Comparison of ENCODE assay signal across 8 cellular contexts in the genomic region with DNA sequence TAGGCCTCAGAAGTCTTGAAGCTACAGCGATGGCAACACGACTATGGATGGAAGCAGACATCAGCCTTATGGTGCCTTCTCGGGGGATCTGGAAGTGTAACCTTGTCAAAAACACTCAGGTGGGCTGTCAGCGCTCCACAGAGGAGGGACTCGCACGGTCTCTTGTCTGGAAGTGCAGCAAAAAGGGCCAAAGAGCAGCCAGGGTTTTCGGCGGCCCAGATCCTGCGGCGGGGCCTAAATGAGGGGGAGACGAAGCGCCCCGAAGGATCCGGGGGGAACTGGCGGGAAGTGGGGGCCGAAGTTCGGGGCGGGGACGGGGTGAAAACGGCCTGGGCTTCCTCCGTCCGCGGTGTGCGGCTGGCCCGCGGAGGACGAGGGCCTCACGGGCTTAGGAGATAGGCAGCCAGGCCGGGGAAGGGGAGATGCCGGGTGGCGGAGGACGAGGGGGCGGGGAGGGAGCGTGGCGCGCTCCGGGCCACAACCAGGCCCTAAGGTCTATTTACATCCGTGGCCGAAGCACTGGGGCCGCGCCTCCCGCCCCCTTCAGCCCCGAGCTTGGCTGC. TPM values are rescaled to one million over a fixed set of nuclear protein-coding genes. Genes with fewer than 3 reads are reported as not detected.
DNase-seq lines count a peak whose midpoint lies in the region; ATAC-seq and TF ChIP-seq lines count a peak whose summit lies in the region.

No MANE protein-coding gene starts in this region.

- peaks cover 53% of the 10 kb centered on the region for H3K4me1 Mint-ChIP-seq in activated naive CD8-positive, alpha-beta T cell treated with anti-CD3 and anti-CD28 coated beads, Interleukin-2, amount 10 ng/mL, durations not matched to agents 7 days and 5 days

- H3K4me3 Mint-ChIP-seq in activated naive CD8-positive, alpha-beta T cell treated with anti-CD3 and anti-CD28 coated beads, Interleukin-2, amount 10 ng/mL, durations not matched to agents 7 days and 5 days: peak overlapping the region; percentile 98

- H3K4me3 ChIP-seq in BLaER1: peak overlapping the region; percentile 100
- H3K4me3 ChIP-seq in thyroid gland (replicated peaks in 1 of 3): peak overlapping the region; percentile 73 to 99 (median 97)

- peaks cover 26% of the 10 kb centered on the region for H3K36me3 Mint-ChIP-seq in activated naive CD8-positive, alpha-beta T cell treated with anti-CD3 and anti-CD28 coated beads, Interleukin-2, amount 10 ng/mL, durations not matched to agents 7 days and 5 days

- H3K9ac ChIP-seq in BLaER1: peak overlapping the region; percentile 98

- H3K4me1 ChIP-seq in BLaER1 (peaks cover 70% of the 10 kb centered on the region), thyroid gland (peaks cover 29 to 44% of the 10 kb centered on the region in 2 donors)

- H3K27ac ChIP-seq in BLaER1 (peak overlapping the region; percentile 96), thyroid gland (peak overlapping the region; percentile 83 to 95 (median 93))

- H3K27me3 ChIP-seq in BLaER1: no peaks in the 10 kb centered on the region
- no peaks in the 10 kb centered on the region for H3K27me3 ChIP-seq in thyroid gland

- H3K27me3 Mint-ChIP-seq in activated naive CD8-positive, alpha-beta T cell treated with anti-CD3 and anti-CD28 coated beads, Interleukin-2, amount 10 ng/mL, durations not matched to agents 7 days and 5 days: no peaks in the 10 kb centered on the region

- ATAC-seq in HG02759 (IDR thresholded peaks at IDR 0.05; ENCODE audit: unreplicated experiment) (peak; percentile 12), left colon (peak; percentile 29), GM21528 (IDR thresholded peaks at IDR 0.05; ENCODE audit: low FRiP score, unreplicated experiment) (no peak), HG02588 (IDR thresholded peaks at IDR 0.05; ENCODE audit: unreplicated experiment) (no peak)
- no peak for ATAC-seq in activated naive CD8-positive, alpha-beta T cell treated with anti-CD3 and anti-CD28 coated beads, Interleukin-2, amount 10 ng/mL, durations not matched to agents 7 days and 5 days (ENCODE audit: low read depth)

- H3K36me3 ChIP-seq in BLaER1 (peaks cover 51% of the 10 kb centered on the region), thyroid gland (peaks cover 0 to 4% of the 10 kb centered on the region in 2 donors)

- H3K9me3 Mint-ChIP-seq in activated naive CD8-positive, alpha-beta T cell treated with anti-CD3 and anti-CD28 coated beads, Interleukin-2, amount 10 ng/mL, durations not matched to agents 7 days and 5 days: no peaks in the 10 kb centered on the region

- H3K4me2 ChIP-seq in BLaER1: peak overlapping the region; percentile 99

- H3K9me3 ChIP-seq in BLaER1: no peaks in the 10 kb centered on the region
- no peaks in the 10 kb centered on the region for H3K9me3 ChIP-seq in thyroid gland

- intact Hi-C loops in left colon (cut with DNase I, micrococcal nuclease) (no loop called here), thyroid gland (cut with DNase I) (no loop called here)

- peak overlapping the region; percentile 95 for H3K27ac Mint-ChIP-seq in activated naive CD8-positive, alpha-beta T cell treated with anti-CD3 and anti-CD28 coated beads, Interleukin-2, amount 10 ng/mL, durations not matched to agents 7 days and 5 days

- POLR2A ChIA-PET in activated naive CD8-positive, alpha-beta T cell treated with anti-CD3 and anti-CD28 coated beads, Interleukin-2, amount 10 ng/mL, durations not matched to agents 7 days and 5 days (lab: Charles Lee): interaction anchor here (0.8 to 2.6 kb wide), 11 partner anchors 11 to 149 kb away, joined by 3 to 10 read pairs (median 4); partner anchors contain the start of genes NDUFA11 and VMAC

- 0 to 1% methylated on average over 6 to 34 of the region's 43 CpGs for WGBS in thyroid gland, 2 donors

- no peak for TF ChIP-seq CTCF in thyroid gland (IDR thresholded peaks at IDR 0.05)

- TF ChIP-seq POLR2A in thyroid gland (IDR thresholded peaks at IDR 0.05): no peak

- DNase-seq in activated naive CD8-positive, alpha-beta T cell treated with anti-CD3 and anti-CD28 coated beads, Interleukin-2, amount 10 ng/mL, durations not matched to agents 7 days and 5 days: no peak
- DNase-seq in left colon (no peak), thyroid gland (no peak), NCI-H524 treated with DMSO at 0.1 percent for 48 hours (lab: John Stamatoyannopoulos, UW) (no peak)

- H4K20me1 ChIP-seq in BLaER1: peaks cover 54% of the 10 kb centered on the region

RNA-seq across cellular contexts. Expression of gene RANBP3, which starts 0.6 kb away (rescaled TPM):
- 100 to 1,000 TPM; 104 to 108 TPM for total RNA-seq in activated naive CD8-positive, alpha-beta T cell treated with anti-CD3 and anti-CD28 coated beads, Interleukin-2, amount 10 ng/mL, durations not matched to agents 7 days and 5 days
- total RNA-seq in left colon: 10 to 100 TPM; 44.2 to 50.3 TPM
- total RNA-seq in thyroid gland: 100 to 1,000 TPM in 1 of 4 donors, 10 to 100 TPM in 3; 57.8 to 148 (median 82.7) TPM

Comparison
In these comparisons a context has a peak if more than half of its experiments do, and no peak if none do; other contexts are left out.
1. ATAC-seq: peak in HG02759 (single experiment) and left colon (single experiment); none in activated naive CD8-positive, alpha-beta T cell treated with anti-CD3 and anti-CD28 coated beads, Interleukin-2, amount 10 ng/mL, durations not matched to agents 7 days and 5 days (single experiment), GM21528 (single experiment) and HG02588 (single experiment).